Comparison of ENCODE assay signal across 16 cellular contexts in the genomic region with DNA sequence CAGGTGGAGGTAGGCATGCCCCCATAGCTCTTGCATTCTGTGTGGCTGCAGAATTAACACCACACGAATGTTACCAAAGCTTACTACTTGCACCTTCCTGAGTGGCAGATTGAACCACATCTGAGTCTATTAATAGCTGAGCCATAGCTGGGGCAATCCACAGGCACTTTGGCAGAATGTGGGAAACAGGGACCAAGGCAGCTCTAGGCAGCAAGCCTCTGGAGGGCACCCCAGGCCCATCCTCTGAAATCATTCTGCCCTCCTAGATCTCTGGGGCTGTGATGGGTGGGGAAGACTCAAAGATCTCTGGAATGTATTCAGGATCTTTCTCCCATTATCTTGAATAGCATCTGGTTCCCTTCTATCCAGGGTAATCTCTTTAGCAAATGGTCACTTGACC.
A peak's percentile ranks its signal among the peaks of the same experiment; 100 is the strongest.
DNase-seq lines count a peak whose midpoint lies in the region; ATAC-seq and TF ChIP-seq lines count a peak whose summit lies in the region.
"Had no signal": no experiment of that assay in that cellular context is flagged by ENCODE, and none has a peak within 500 bp of the region (broad histone marks: within the 10 kb centered on the region; RNA-seq: fewer than 3 reads in every experiment).

No MANE protein-coding gene starts in this region.

- H2AK5ac ChIP-seq in IMR-90 (ENCODE audit: low read depth, low read length): peak overlapping the region; percentile 10; the same call in 1 of the 2 replicates

- H3K18ac ChIP-seq in IMR-90 (ENCODE audit: low read depth, low read length): peak overlapping the region; percentile 72

- H3K4me1 Mint-ChIP-seq in chondrocyte (ENCODE audit: low read depth): peaks cover 6% of the 10 kb centered on the region

- peak overlapping the region; percentile 28 for H2AFZ ChIP-seq in IMR-90 (replicated peaks; ENCODE audit: low read length, poor library complexity)
- H2AFZ ChIP-seq in osteoblast (ENCODE audit: low read length): no peak overlapping the region
- H2AFZ ChIP-seq: GM23248 had no signal

- peak overlapping the region; percentile 75 for H3K4ac ChIP-seq in IMR-90 (ENCODE audit: low read depth, low read length)

- peak overlapping the region; percentile 17; the same call in 1 of the 2 replicates for H4K91ac ChIP-seq in IMR-90 (ENCODE audit: insufficient read depth, low read depth, low read length)

- intact Hi-C loops in IMR-90 (cut with micrococcal nuclease): loop anchor here (1.0 to 5.0 kb wide), 3 partner anchors 132 to 243 kb away; no protein-coding TSS in a partner anchor

- no peak overlapping the region; the same call in 1 of the 2 replicates for H2BK120ac ChIP-seq in IMR-90 (ENCODE audit: low read depth, low read length)

- H3K27me3 ChIP-seq in IMR-90 (ENCODE audit: control insufficient read depth, insufficient read depth, low read length): no peaks in the 10 kb centered on the region
- H3K27me3 ChIP-seq in osteoblast (ENCODE audit: insufficient read depth, low read length): no peaks in the 10 kb centered on the region
- H3K27me3 ChIP-seq: adrenal gland, pancreas, SJSA1 had no signal

- POLR2A ChIA-PET in IMR-90 (lab: Charles Lee; ENCODE audit: unreplicated experiment): no interaction called here

- peak overlapping the region in 1 of 2 experiments; percentile 57; a peak in 1 of 4 replicates for H4K8ac ChIP-seq in IMR-90 (ENCODE audit: low read depth in 2 of 2, low read length in 2 of 2)

- peaks cover 13% of the 10 kb centered on the region for H3K9me3 Mint-ChIP-seq in chondrocyte (ENCODE audit: low read depth)

- no peak for TF ChIP-seq POLR2A in IMR-90 (IDR thresholded peaks at IDR 0.05; ENCODE audit: low read depth, low read length)

- peak overlapping the region; percentile 25 for H2BK5ac ChIP-seq in IMR-90 (ENCODE audit: low read depth, low read length, poor library complexity, severe bottlenecking)

- no peak overlapping the region for H3K4me3 Mint-ChIP-seq in chondrocyte (ENCODE audit: unreplicated experiment)
- H3K4me3 Mint-ChIP-seq: activated CD8-positive, alpha-beta T cell treated with anti-CD3 and anti-CD28 coated beads, Interleukin-2, amount 10 ng/mL, durations not matched to agents 7 days and 5 days had no signal

- H3K23ac ChIP-seq in IMR-90 (ENCODE audit: low read depth, low read length): no peak overlapping the region; the same call in 1 of the 2 replicates

- H3K4me1 ChIP-seq in IMR-90 (ENCODE audit: control insufficient read depth, insufficient read depth, low read length): peaks cover 17% of the 10 kb centered on the region
- peaks cover 16% of the 10 kb centered on the region for H3K4me1 ChIP-seq in osteoblast (ENCODE audit: insufficient read depth, low read length)
- H3K4me1 ChIP-seq: adrenal gland, Caco-2, pancreas, SJSA1 had no signal

- H4K5ac ChIP-seq in IMR-90 (ENCODE audit: low read depth, low read length): peak overlapping the region; percentile 73

- no peaks in the 10 kb centered on the region; a peak in 1 of 4 replicates for H3K79me1 ChIP-seq in IMR-90 (ENCODE audit: low read depth in 1 of 2, low read length in 2 of 2)

- H4K20me1 ChIP-seq in IMR-90 (ENCODE audit: insufficient read depth, low read length) (no peaks in the 10 kb centered on the region), osteoblast (ENCODE audit: insufficient read depth, low read length) (no peaks in the 10 kb centered on the region)

- peak overlapping the region; percentile 1; the same call in 1 of the 3 replicates for H2BK15ac ChIP-seq in IMR-90 (ENCODE audit: low read depth, low read length)

- peak overlapping the region; percentile 63; the same call in 1 of the 2 replicates for H3K14ac ChIP-seq in IMR-90 (replicated peaks; ENCODE audit: low read depth, low read length)

- CTCF ChIA-PET in IMR-90 (lab: Yijun Ruan, JAX): interaction anchor here (0.6 to 1.9 kb wide), 4 partner anchors 26 to 179 kb away, joined by 3 to 8 read pairs (median 5); no protein-coding TSS in a partner anchor

- no peak overlapping the region for H3K4me3 ChIP-seq in IMR-90 (ENCODE audit: insufficient read depth, low read depth, low read length)
- H3K4me3 ChIP-seq in osteoblast (ENCODE audit: insufficient read depth, low read length): no peak overlapping the region
- H3K4me3 ChIP-seq: adrenal gland, GM23248, pancreas, SJSA1 had no signal

- H3K36me3 ChIP-seq in IMR-90 (ENCODE audit: control insufficient read depth, insufficient read depth, low read length): no peaks in the 10 kb centered on the region
- H3K36me3 ChIP-seq in osteoblast (ENCODE audit: insufficient read depth, low read length): no peaks in the 10 kb centered on the region
- H3K36me3 ChIP-seq: adrenal gland, pancreas, SJSA1 had no signal

- DNase-seq in NCI-H524 (lab: John Stamatoyannopoulos, UW) (peak; percentile 12 to 51), NCI-H524 treated with DMSO at 0.1 percent for 48 hours (lab: John Stamatoyannopoulos, UW) (no peak), IMR-90 (peak; percentile 25), chondrocyte (ENCODE audit: low spot score) (no peak), osteoblast (ENCODE audit: insufficient read length, low spot score, missing footprints) (peak; percentile 77), activated gamma-delta T cell treated with Interleukin-2 at 50 U/mL for 16 hours (no peak), DMS79 treated with DMSO at 0.1 percent for 48 hours (lab: John Stamatoyannopoulos, UW) (no peak), H4 (ENCODE audit: low spot score) (no peak)
- DNase-seq: activated CD8-positive, alpha-beta T cell treated with anti-CD3 and anti-CD28 coated beads, Interleukin-2, amount 10 ng/mL, durations not matched to agents 7 days and 5 days; adrenal gland; GM23248; kidney; NCI-H2171; pancreas had no signal

- peak overlapping the region; percentile 38; the same call in 1 of the 2 replicates for H3K27ac ChIP-seq in IMR-90 (ENCODE audit: insufficient read depth, low read length)
- H3K27ac ChIP-seq in osteoblast (ENCODE audit: low read depth, low read length): no peak overlapping the region
- H3K27ac ChIP-seq: adrenal gland, GM23248, pancreas, SJSA1 had no signal

- dilution Hi-C loops in IMR-90 (cut with HindIII; ENCODE audit: low sequenced_read_pairs, unreplicated experiment): no loop called here

- H3K36me3 Mint-ChIP-seq in chondrocyte (ENCODE audit: low read depth): peaks cover 7% of the 10 kb centered on the region

- BruUV-seq in IMR-90 (replicated peaks; lab: Mats Ljungman, UMichigan): no TSS peak

- no peak overlapping the region for H3K27ac Mint-ChIP-seq in chondrocyte (ENCODE audit: unreplicated experiment)
- H3K27ac Mint-ChIP-seq: activated CD8-positive, alpha-beta T cell treated with anti-CD3 and anti-CD28 coated beads, Interleukin-2, amount 10 ng/mL, durations not matched to agents 7 days and 5 days had no signal

- peaks cover 17% of the 10 kb centered on the region for H3K9me1 ChIP-seq in IMR-90 (ENCODE audit: insufficient read depth, low read length)

- H2AK9ac ChIP-seq in IMR-90 (replicated peaks; ENCODE audit: low read depth, low read length, poor library complexity): peak overlapping the region; percentile 75

- no peak overlapping the region for H3K56ac ChIP-seq in IMR-90 (ENCODE audit: extremely low read depth, insufficient read depth, low read length)

- no peaks in the 10 kb centered on the region for H3K27me3 Mint-ChIP-seq in chondrocyte (ENCODE audit: low read depth)

- TF ChIP-seq RAD21 in IMR-90 (IDR thresholded peaks at IDR 0.05; ENCODE audit: low read length): peak; percentile 42; the same call in 1 of the 2 replicates

- no peak overlapping the region for H3K9ac ChIP-seq in IMR-90 (ENCODE audit: low read depth, low read length)
- H3K9ac ChIP-seq: GM23248 had no signal

- ATAC-seq in IMR-90 (ENCODE audit: low read depth): peak; percentile 70
- ATAC-seq: activated CD8-positive, alpha-beta T cell treated with anti-CD3 and anti-CD28 coated beads, Interleukin-2, amount 10 ng/mL, durations not matched to agents 7 days and 5 days; pancreas had no signal

- no CpG with 5 or more reads among the region's 1 CpG for WGBS in IMR-90 (ENCODE audit: extremely low coverage in 2 of 2, insufficient read length in 1 of 2), 2 experiments

- H3K9me3 ChIP-seq in IMR-90 (ENCODE audit: control insufficient read depth, insufficient read depth, low read length) (peaks cover 3% of the 10 kb centered on the region; the same call in 1 of the 2 replicates), osteoblast (ENCODE audit: low read depth, low read length) (no peaks in the 10 kb centered on the region)
- H3K9me3 ChIP-seq: adrenal gland, Caco-2, pancreas, SJSA1 had no signal

- H3K4me2 ChIP-seq in IMR-90 (ENCODE audit: low read depth, low read length) (no peak overlapping the region), osteoblast (ENCODE audit: insufficient read depth, low read length) (no peak overlapping the region)

- in situ Hi-C loops in IMR-90 (cut with MboI; ENCODE audit: low sequenced_read_pairs): no loop called here

- TF ChIP-seq CTCF in IMR-90 (conservative IDR thresholded peaks at IDR 0.05; ENCODE audit: low read depth, low read length) (peak; percentile 44), chondrocyte (IDR thresholded peaks at IDR 0.05) (peak; percentile 34), osteoblast (IDR thresholded peaks at IDR 0.05; ENCODE audit: extremely low read depth, low read depth, low read length) (peak; percentile 46)

- H3K79me2 ChIP-seq in osteoblast (ENCODE audit: insufficient read depth, low read length): no peaks in the 10 kb centered on the region

- peak overlapping the region; percentile 49 for H2BK20ac ChIP-seq in IMR-90 (ENCODE audit: low read depth, low read length)

TF ChIP-seq in IMR-90, 13 proteins besides CTCF, POLR2A, EP300 and RAD21:
- TF ChIP-seq CEBPB (IDR thresholded peaks at IDR 0.05; ENCODE audit: low read depth, low read length) (no peak), SMC3 (IDR thresholded peaks at IDR 0.05; ENCODE audit: low read depth, low read length) (peak; percentile 33)

Comparison
In these comparisons a context has a peak if more than half of its experiments do, and no peak if none do; other contexts are left out.
1. DNase-seq: peak in NCI-H524 (2 of 2), IMR-90 (single experiment) and osteoblast (single experiment); none in NCI-H524 treated with DMSO at 0.1 percent for 48 hours (single experiment), chondrocyte (single experiment), activated gamma-delta T cell treated with Interleukin-2 at 50 U/mL for 16 hours (single experiment), DMS79 treated with DMSO at 0.1 percent for 48 hours (single experiment) and H4 (single experiment).
2. Peak in every context shown above with its lines, with median percentiles within 50 percentile points of each other: CTCF ChIP-seq.